In the genomic region with DNA sequence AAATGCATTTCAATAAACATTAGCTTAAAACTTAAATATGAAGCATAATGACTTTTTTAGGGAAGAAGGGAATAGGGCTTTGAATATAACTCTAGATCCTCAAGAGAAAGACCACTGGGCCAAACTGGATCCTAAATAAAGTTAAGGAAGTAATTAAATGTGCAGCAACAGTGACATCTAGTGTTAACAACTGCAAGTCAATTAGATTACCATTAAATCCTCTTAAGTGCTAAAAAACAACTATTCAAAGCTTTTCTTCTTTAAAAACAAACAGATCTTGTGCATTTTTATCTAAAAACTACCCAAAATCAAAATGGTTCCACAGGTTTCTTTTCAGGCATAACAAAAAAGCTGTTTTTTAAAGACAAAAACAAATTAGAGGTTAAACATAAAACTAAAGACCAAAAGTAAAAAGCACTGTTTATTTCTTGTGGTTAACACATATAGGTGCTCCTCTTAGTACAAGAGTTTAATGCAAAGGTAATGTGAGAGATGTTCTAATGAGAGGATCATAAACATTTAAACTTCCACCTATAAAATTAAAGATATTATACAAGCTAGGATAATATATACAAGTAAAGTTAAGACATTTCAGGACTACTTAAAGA, we compare ENCODE assay signal across 1 cellular context.
TF ChIP-seq lines count a peak whose summit lies in the region.

No MANE protein-coding gene starts in this region.

TF ChIP-seq in Ishikawa, 13 proteins besides CTCF, POLR2A, EP300 and RAD21 (continued from another document):
- TF ChIP-seq MAX (IDR thresholded peaks at IDR 0.05) = no peak
- TF ChIP-seq NFIC (IDR thresholded peaks at IDR 0.05) = no peak
